21 cellular contexts compared by ENCODE assay signal in the genomic region with DNA sequence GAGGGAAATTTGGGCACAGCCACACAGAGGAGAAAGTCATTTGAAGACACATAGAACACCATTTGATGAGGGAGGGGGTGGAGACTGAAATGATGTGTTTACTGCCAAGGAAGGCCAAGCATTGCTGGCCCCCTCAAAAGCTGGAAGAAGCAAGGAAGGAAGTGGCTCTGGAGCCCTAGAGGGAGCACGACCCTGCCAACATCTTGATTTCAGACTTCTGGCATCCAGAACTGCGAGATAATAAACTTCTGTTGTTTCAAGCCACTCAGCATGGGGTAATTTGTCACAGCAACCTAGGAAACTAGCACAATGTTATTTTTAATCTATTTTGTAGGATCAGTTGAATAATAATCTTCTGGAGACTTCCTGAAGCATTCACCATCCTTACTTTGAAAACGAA.
"Had no signal": no experiment of that assay in that cellular context is flagged by ENCODE, and none has a peak within 500 bp of the region (broad histone marks: within the 10 kb centered on the region; RNA-seq: fewer than 3 reads in every experiment).

No MANE protein-coding gene starts in this region.

- H3K27ac ChIP-seq: colonic mucosa, gastroesophageal sphincter, left ventricle myocardium inferior, lower lobe of right lung, neural progenitor cell, ovary, right lobe of liver, testis, transverse colon had no signal

- H3K9ac ChIP-seq: neural progenitor cell had no signal

- H3K4me3 Mint-ChIP-seq: endodermal cell; memory B cell; natural killer cell treated with Interleukin-12 subunit alpha and Interleukin-12 subunit beta and Interleukin-15 and Interleukin-18, amount 100 ng/mL, for 72 hours; neural progenitor cell; stimulated activated memory B cell treated with anti-CD40 and anti-IgM and Interleukin-4, amounts not matched to agents 10 μg/mL and 1 μg/mL and 100 μg/mL, for 72 hours; stimulated activated naive CD8-positive, alpha-beta T cell treated with anti-CD3 and anti-CD28 coated beads, Interleukin-15, amount 100 ng/mL, for 72 hours had no signal

- H3K4me3 ChIP-seq: colonic mucosa, gastroesophageal sphincter, left ventricle myocardium inferior, lower lobe of right lung, neural progenitor cell, ovary, right lobe of liver, testis, transverse colon had no signal

- DNase-seq: colonic mucosa; dermis blood vessel endothelial cell; endodermal cell; glutamatergic neuron; islet precursor cell; left ventricle myocardium inferior; lower lobe of right lung; midbrain; nucleus accumbens; ovary; right lobe of liver; stimulated activated CD4-positive, alpha-beta T cell treated with anti-CD3 and anti-CD28 coated beads, Interleukin-4, amount 100 ng/mL, for 1 hour; stimulated activated CD8-positive, alpha-beta memory T cell treated with anti-CD3 and anti-CD28 coated beads, Interleukin-4, amount 100 ng/mL, for 48 hours; stimulated activated naive CD8-positive, alpha-beta T cell treated with anti-CD3 and anti-CD28 coated beads, Interleukin-15, amount 100 ng/mL, for 72 hours; testis; transverse colon had no signal

- H3K9me3 ChIP-seq: colonic mucosa, gastroesophageal sphincter, left ventricle myocardium inferior, lower lobe of right lung, ovary, right lobe of liver, testis, transverse colon had no signal

- H3K4me1 Mint-ChIP-seq: memory B cell; stimulated activated memory B cell treated with anti-CD40 and anti-IgM and Interleukin-4, amounts not matched to agents 10 μg/mL and 1 μg/mL and 100 μg/mL, for 72 hours; stimulated activated naive CD8-positive, alpha-beta T cell treated with anti-CD3 and anti-CD28 coated beads, Interleukin-15, amount 100 ng/mL, for 72 hours had no signal

- H3K4me2 ChIP-seq: neural progenitor cell had no signal

- H3K27me3 Mint-ChIP-seq: memory B cell; natural killer cell treated with Interleukin-12 subunit alpha and Interleukin-12 subunit beta and Interleukin-15 and Interleukin-18, amount 100 ng/mL, for 72 hours; stimulated activated memory B cell treated with anti-CD40 and anti-IgM and Interleukin-4, amounts not matched to agents 10 μg/mL and 1 μg/mL and 100 μg/mL, for 72 hours; stimulated activated naive CD8-positive, alpha-beta T cell treated with anti-CD3 and anti-CD28 coated beads, Interleukin-15, amount 100 ng/mL, for 72 hours had no signal

- H2AFZ ChIP-seq: neural progenitor cell had no signal

- H3K36me3 Mint-ChIP-seq: memory B cell; natural killer cell treated with Interleukin-12 subunit alpha and Interleukin-12 subunit beta and Interleukin-15 and Interleukin-18, amount 100 ng/mL, for 72 hours; neural progenitor cell; stimulated activated memory B cell treated with anti-CD40 and anti-IgM and Interleukin-4, amounts not matched to agents 10 μg/mL and 1 μg/mL and 100 μg/mL, for 72 hours had no signal

- H3K27ac Mint-ChIP-seq: endodermal cell; memory B cell; natural killer cell treated with Interleukin-12 subunit alpha and Interleukin-12 subunit beta and Interleukin-15 and Interleukin-18, amount 100 ng/mL, for 72 hours; neural progenitor cell; stimulated activated memory B cell treated with anti-CD40 and anti-IgM and Interleukin-4, amounts not matched to agents 10 μg/mL and 1 μg/mL and 100 μg/mL, for 72 hours; stimulated activated naive CD8-positive, alpha-beta T cell treated with anti-CD3 and anti-CD28 coated beads, Interleukin-15, amount 100 ng/mL, for 72 hours had no signal

- H3K9me3 Mint-ChIP-seq: endodermal cell; stimulated activated naive CD8-positive, alpha-beta T cell treated with anti-CD3 and anti-CD28 coated beads, Interleukin-15, amount 100 ng/mL, for 72 hours had no signal

- H3K27me3 ChIP-seq: colonic mucosa, gastroesophageal sphincter, neural progenitor cell, ovary, right lobe of liver, testis, transverse colon had no signal

- H3K36me3 ChIP-seq: colonic mucosa, gastroesophageal sphincter, left ventricle myocardium inferior, lower lobe of right lung, neural progenitor cell, ovary, right lobe of liver, transverse colon had no signal

- H3K4me1 ChIP-seq: colonic mucosa, gastroesophageal sphincter, left ventricle myocardium inferior, lower lobe of right lung, neural progenitor cell, right lobe of liver, transverse colon had no signal

- ATAC-seq: gastroesophageal sphincter; lower lobe of right lung; natural killer cell treated with Interleukin-12 subunit alpha and Interleukin-12 subunit beta and Interleukin-15 and Interleukin-18, amount 100 ng/mL, for 72 hours; right lobe of liver; stimulated activated memory B cell treated with anti-CD40 and anti-IgM and Interleukin-4, amounts not matched to agents 10 μg/mL and 1 μg/mL and 100 μg/mL, for 72 hours; stimulated activated naive CD8-positive, alpha-beta T cell treated with anti-CD3 and anti-CD28 coated beads, Interleukin-15, amount 100 ng/mL, for 72 hours had no signal
